ENCODE assay signal across 8 cellular contexts in genomic region chr12:25957898-25958253, GRCh38. TPM values are rescaled to one million over a fixed set of nuclear protein-coding genes. Genes with fewer than 3 reads are reported as not detected.
DNase-seq lines count a peak whose midpoint lies in the region; ATAC-seq and TF ChIP-seq lines count a peak whose summit lies in the region.

No MANE protein-coding gene starts in this region.

- H3K27ac ChIP-seq in endodermal cell (ENCODE audit: low read depth, low read length) = peak overlapping the region; percentile 94

- H3K9me3 ChIP-seq in endodermal cell (ENCODE audit: control insufficient read depth, low read length) = peaks cover 12% of the 10 kb centered on the region

- H3K4me1 Mint-ChIP-seq in endodermal cell = peaks cover 31% of the 10 kb centered on the region

- H3K36me3 Mint-ChIP-seq in endodermal cell (ENCODE audit: low read depth) = peaks cover 37% of the 10 kb centered on the region

- H3K9ac ChIP-seq in endodermal cell (ENCODE audit: extremely low read depth, low read length, poor library complexity, severe bottlenecking) = peak overlapping the region; percentile 64

- no peaks in the 10 kb centered on the region for H3K4me1 ChIP-seq in endodermal cell (ENCODE audit: control insufficient read depth, insufficient read depth, low read length)

- H3K27me3 ChIP-seq in endodermal cell (ENCODE audit: control insufficient read depth, insufficient read depth, low read length, poor library complexity, severe bottlenecking) = no peaks in the 10 kb centered on the region

- H3K27me3 Mint-ChIP-seq in endodermal cell (ENCODE audit: insufficient read depth) = no peaks in the 10 kb centered on the region

- intact Hi-C loops in Right ventricle myocardium inferior (cut with DNase I) (loop anchor here (5.0 kb wide), 2 partner anchors 69 to 526 kb away; no protein-coding TSS in a partner anchor), Right ventricle myocardium superior (cut with DNase I) (loop anchor here (5.0 kb wide), 1 partner anchor 54 kb away; no protein-coding TSS in a partner anchor)

- no peaks in the 10 kb centered on the region for H3K9me3 Mint-ChIP-seq in endodermal cell

- no peak for TF ChIP-seq CTCF in endodermal cell (conservative IDR thresholded peaks at IDR 0.05)

- WGBS in endodermal cell (ENCODE audit: insufficient coverage in 1 of 2, insufficient read length in 1 of 2), 2 experiments = 0 to 2% methylated on average over 4 to 11 of the region's 11 CpGs

- peak overlapping the region; percentile 94 for H3K4me3 Mint-ChIP-seq in endodermal cell

- peak overlapping the region; percentile 91 for H3K4me3 ChIP-seq in endodermal cell (ENCODE audit: low read length)

- peak overlapping the region; percentile 92 for H3K27ac Mint-ChIP-seq in endodermal cell

- H3K36me3 ChIP-seq in endodermal cell (ENCODE audit: control insufficient read depth, insufficient read depth, low read length) = peaks cover 28% of the 10 kb centered on the region

- DNase-seq in Right ventricle myocardium inferior (ENCODE audit: missing footprints) (no peak), Right ventricle myocardium superior (no peak), RPMI7951 (ENCODE audit: low read depth) (peak; percentile 85), endodermal cell (no peak), myocyte (ENCODE audit: low read depth) (peak; percentile 70)
- DNase-seq in activated effector memory CD4-positive, alpha-beta T cell treated with Interleukin-2 at 50 U/mL for 16 hours = no peak

- ATAC-seq in Right ventricle myocardium inferior = peak; percentile 29
- ATAC-seq in Right ventricle myocardium superior (ENCODE audit: poor library complexity) = no peak
- no peak for ATAC-seq in GM18517 (IDR thresholded peaks at IDR 0.05; ENCODE audit: unreplicated experiment)
- no peak for ATAC-seq in HG02642 (IDR thresholded peaks at IDR 0.05; ENCODE audit: poor library complexity, unreplicated experiment)

RNA-seq across cellular contexts. Expression of gene RASSF8, which starts 0.6 kb away (rescaled TPM):
- total RNA-seq in Right ventricle myocardium inferior (26.2 TPM), Right ventricle myocardium superior (26.7 TPM), endodermal cell (100 to 1,000 TPM in 1 of 2 donors, 10 to 100 TPM in 1; 87.0 to 183 TPM), myocyte (14.6 and 27.4 TPM in 2 replicates)
- 37.5 and 41.7 TPM in 2 replicates for total RNA-seq in RPMI7951 (2014; rRNA removed; shearing (Covaris generic))
- 29.0 TPM for polyA plus RNA-seq in endodermal cell (2013, experiment 1 of 2)
- polyA plus RNA-seq in endodermal cell (2013, experiment 2 of 2) = 30.8 TPM
- 8.1 TPM for polyA plus RNA-seq in myocyte (2012)

Comparison
In these comparisons a context has a peak if more than half of its experiments do, and no peak if none do; other contexts are left out.
1. DNase-seq: peak in RPMI7951 (single experiment) and myocyte (single experiment); none in Right ventricle myocardium inferior (single experiment), Right ventricle myocardium superior (single experiment), endodermal cell (single experiment) and activated effector memory CD4-positive, alpha-beta T cell treated with Interleukin-2 at 50 U/mL for 16 hours (single experiment).